In the genomic region with DNA sequence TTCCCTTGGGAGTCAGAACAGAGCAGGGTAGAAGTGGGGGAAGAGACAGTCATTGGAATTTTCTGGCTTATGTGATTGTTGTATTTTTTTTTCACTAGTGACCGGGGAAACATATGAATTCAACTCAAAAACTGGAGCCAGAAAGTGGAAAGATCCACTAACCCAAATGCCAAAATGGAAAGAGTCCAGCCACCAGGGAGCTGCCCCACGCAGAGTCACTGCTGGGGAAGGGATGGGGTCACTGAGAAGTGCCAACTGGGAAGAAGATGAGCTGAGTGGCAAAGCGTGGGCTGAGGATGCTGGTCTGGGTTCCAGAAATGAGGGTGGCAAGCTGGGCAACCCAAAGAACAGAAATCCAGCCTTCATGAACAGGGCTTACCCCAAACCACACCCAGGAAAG, we compare ENCODE assay signal across 20 cellular contexts.
"Had no signal": no experiment of that assay in that cellular context is flagged by ENCODE, and none has a peak within 500 bp of the region (broad histone marks: within the 10 kb centered on the region; RNA-seq: fewer than 3 reads in every experiment).

No MANE protein-coding gene starts in this region.

- H3K27me3 Mint-ChIP-seq: activated B cell treated with CpG ODN at 0.5 μM for 24 hours; activated CD4-positive, alpha-beta T cell treated with anti-CD3 and anti-CD28 coated beads for 36 hours had no signal

- H3K4me1 Mint-ChIP-seq: activated CD8-positive, alpha-beta memory T cell treated with anti-CD3 and anti-CD28 coated beads, Interleukin-2, amount 10 ng/mL, durations not matched to agents 7 days and 5 days; activated naive CD8-positive, alpha-beta T cell treated with anti-CD3 and anti-CD28 coated beads, Interleukin-2, amount 10 ng/mL, durations not matched to agents 7 days and 5 days had no signal

- H3K27ac Mint-ChIP-seq: activated B cell treated with CpG ODN at 0.5 μM for 24 hours; activated CD4-positive, alpha-beta T cell treated with anti-CD3 and anti-CD28 coated beads for 36 hours; activated CD8-positive, alpha-beta memory T cell treated with anti-CD3 and anti-CD28 coated beads, Interleukin-2, amount 10 ng/mL, durations not matched to agents 7 days and 5 days; activated CD8-positive, alpha-beta T cell treated with anti-CD3 and anti-CD28 coated beads, Interleukin-2, amount 10 ng/mL, durations not matched to agents 7 days and 5 days; activated naive CD8-positive, alpha-beta T cell treated with anti-CD3 and anti-CD28 coated beads, Interleukin-2, amount 10 ng/mL, durations not matched to agents 7 days and 5 days; activated T-helper 2 cell treated with anti-CD3 and anti-CD28 coated beads, Interferon-gamma antibody, Interleukin-2, Interleukin-4, amounts not matched to agents 10 μg/mL and 5 μg/mL and 100 μg/mL, durations not matched to agents 14 hours and 24 hours and 36 hours; neural progenitor cell; type B pancreatic cell had no signal

- H3K36me3 Mint-ChIP-seq: activated CD8-positive, alpha-beta memory T cell treated with anti-CD3 and anti-CD28 coated beads, Interleukin-2, amount 10 ng/mL, durations not matched to agents 7 days and 5 days; activated naive CD8-positive, alpha-beta T cell treated with anti-CD3 and anti-CD28 coated beads, Interleukin-2, amount 10 ng/mL, durations not matched to agents 7 days and 5 days; naive thymus-derived CD8-positive, alpha-beta T cell; type B pancreatic cell had no signal

- H3K4me3 Mint-ChIP-seq: activated B cell treated with CpG ODN at 0.5 μM for 24 hours; activated CD4-positive, alpha-beta T cell treated with anti-CD3 and anti-CD28 coated beads for 36 hours; activated CD8-positive, alpha-beta memory T cell treated with anti-CD3 and anti-CD28 coated beads, Interleukin-2, amount 10 ng/mL, durations not matched to agents 7 days and 5 days; activated CD8-positive, alpha-beta T cell treated with anti-CD3 and anti-CD28 coated beads, Interleukin-2, amount 10 ng/mL, durations not matched to agents 7 days and 5 days; activated naive CD8-positive, alpha-beta T cell treated with anti-CD3 and anti-CD28 coated beads, Interleukin-2, amount 10 ng/mL, durations not matched to agents 7 days and 5 days; neural progenitor cell; type B pancreatic cell had no signal

- DNase-seq: activated B cell treated with CpG ODN at 0.5 μM for 24 hours; activated CD4-positive, alpha-beta T cell treated with anti-CD3 and anti-CD28 coated beads for 36 hours; activated CD8-positive, alpha-beta memory T cell treated with anti-CD3 and anti-CD28 coated beads, Interleukin-2, amount 10 ng/mL, durations not matched to agents 7 days and 5 days; activated CD8-positive, alpha-beta T cell treated with anti-CD3 and anti-CD28 coated beads, Interleukin-2, amount 10 ng/mL, durations not matched to agents 7 days and 5 days; activated naive CD4-positive, alpha-beta T cell treated with Interleukin-2 at 50 U/mL for 16 hours; activated naive CD8-positive, alpha-beta T cell treated with anti-CD3 and anti-CD28 coated beads, Interleukin-2, amount 10 ng/mL, durations not matched to agents 7 days and 5 days; activated T-cell treated with anti-CD3 and anti-CD28 coated beads, Interleukin-2, amount 50 U/mL, for 48 hours; brain microvascular endothelial cell; head of caudate nucleus; hippocampal formation; naive thymus-derived CD8-positive, alpha-beta T cell; posterior cingulate gyrus; right cardiac atrium; spleen; stimulated activated naive CD8-positive, alpha-beta T cell treated with anti-CD3 and anti-CD28 coated beads, Interleukin-15, Interleukin-2, amounts not matched to agents 100 U/mL and 50 U/mL, for 24 hours; SW 1271; T-helper 2 cell had no signal

- H3K9me3 Mint-ChIP-seq: activated B cell treated with CpG ODN at 0.5 μM for 24 hours; activated naive CD8-positive, alpha-beta T cell treated with anti-CD3 and anti-CD28 coated beads, Interleukin-2, amount 10 ng/mL, durations not matched to agents 7 days and 5 days; activated T-helper 2 cell treated with anti-CD3 and anti-CD28 coated beads, Interferon-gamma antibody, Interleukin-2, Interleukin-4, amounts not matched to agents 10 μg/mL and 5 μg/mL and 100 μg/mL, durations not matched to agents 14 hours and 24 hours and 36 hours; naive thymus-derived CD8-positive, alpha-beta T cell; type B pancreatic cell had no signal
